In the genomic region with DNA sequence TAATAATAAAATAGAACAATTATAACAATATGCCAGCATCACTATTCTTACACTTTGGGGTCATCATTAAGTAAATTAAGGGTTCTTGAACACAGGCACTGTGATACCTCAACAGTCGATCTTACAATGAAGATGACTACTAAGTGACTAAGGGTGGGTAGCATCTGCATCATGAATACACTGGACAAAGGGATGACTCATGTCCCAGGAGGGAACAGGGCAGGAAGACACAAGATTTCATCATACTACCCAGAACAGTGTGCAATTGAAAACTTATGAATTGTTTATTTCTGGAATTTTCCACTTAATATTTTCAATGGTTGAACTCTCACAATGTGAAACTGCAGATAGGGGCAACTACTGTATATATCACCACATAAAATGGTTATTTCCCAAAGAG, we compare ENCODE assay signal across 11 cellular contexts. TPM values are rescaled to one million over a fixed set of nuclear protein-coding genes. Genes with fewer than 3 reads are reported as not detected.
DNase-seq lines count a peak whose midpoint lies in the region; FAIRE-seq and TF ChIP-seq lines count a peak whose summit lies in the region.
"Had no signal": no experiment of that assay in that cellular context is flagged by ENCODE, and none has a peak within 500 bp of the region (broad histone marks: within the 10 kb centered on the region; RNA-seq: fewer than 3 reads in every experiment).

No MANE protein-coding gene starts in this region.

- H3K9ac ChIP-seq in astrocyte (ENCODE audit: low read length) (no peak overlapping the region), neural progenitor cell (no peak overlapping the region)

- peak; percentile 41 for DNase-seq in AG04449 (ENCODE audit: low read depth, low spot score)
- peak; percentile 98 for DNase-seq in LHCN-M2 (ENCODE audit: low read depth)
- DNase-seq in astrocyte (ENCODE audit: low read depth): peak; percentile 70
- DNase-seq in iris pigment epithelial cell (ENCODE audit: low read depth): peak; percentile 98
- DNase-seq in neural progenitor cell (ENCODE audit: low spot score): no peak
- no peak for DNase-seq in T-helper 9 cell
- no peak for DNase-seq in mucosa of gallbladder (ENCODE audit: low spot score)
- DNase-seq in ecto neural progenitor cell (ENCODE audit: low spot score): no peak
- DNase-seq: activated naive CD8-positive, alpha-beta T cell treated with anti-CD3 and anti-CD28 coated beads for 36 hours; hippocampal formation; NCI-H748 treated with DMSO at 0.1 percent for 48 hours had no signal

- H3K27me3 Mint-ChIP-seq in astrocyte (ENCODE audit: low read depth, unreplicated experiment) (no peaks in the 10 kb centered on the region), neural progenitor cell (ENCODE audit: insufficient read depth, low read depth) (peaks cover 2% of the 10 kb centered on the region)
- H3K27me3 Mint-ChIP-seq: activated naive CD8-positive, alpha-beta T cell treated with anti-CD3 and anti-CD28 coated beads for 36 hours had no signal

- H3K9me3 Mint-ChIP-seq in astrocyte (ENCODE audit: unreplicated experiment) (no peaks in the 10 kb centered on the region), neural progenitor cell (no peaks in the 10 kb centered on the region)
- H3K9me3 Mint-ChIP-seq: activated naive CD8-positive, alpha-beta T cell treated with anti-CD3 and anti-CD28 coated beads for 36 hours had no signal

- H3K4me3 Mint-ChIP-seq in astrocyte (ENCODE audit: unreplicated experiment) (no peak overlapping the region), neural progenitor cell (no peak overlapping the region)
- H3K4me3 Mint-ChIP-seq: activated naive CD8-positive, alpha-beta T cell treated with anti-CD3 and anti-CD28 coated beads for 36 hours had no signal

- H3K9me3 ChIP-seq in astrocyte (ENCODE audit: insufficient read depth, low read depth, low read length): no peaks in the 10 kb centered on the region
- no peaks in the 10 kb centered on the region for H3K9me3 ChIP-seq in neural progenitor cell (ENCODE audit: low read depth)

- no peaks in the 10 kb centered on the region for H4K20me1 ChIP-seq in astrocyte (ENCODE audit: insufficient read depth, low read length)
- H4K20me1 ChIP-seq in neural progenitor cell (ENCODE audit: low read depth): no peaks in the 10 kb centered on the region

- no peaks in the 10 kb centered on the region for H3K4me1 ChIP-seq in astrocyte (ENCODE audit: insufficient read depth, low read length)
- peaks cover 2% of the 10 kb centered on the region for H3K4me1 ChIP-seq in neural progenitor cell

- H3K27ac Mint-ChIP-seq in astrocyte (ENCODE audit: unreplicated experiment) (peak overlapping the region; percentile 92), neural progenitor cell (no peak overlapping the region)
- H3K27ac Mint-ChIP-seq: activated naive CD8-positive, alpha-beta T cell treated with anti-CD3 and anti-CD28 coated beads for 36 hours had no signal

- H3K4me2 ChIP-seq in astrocyte (ENCODE audit: low read length) (peak overlapping the region; percentile 2), neural progenitor cell (no peak overlapping the region)

- H3K27me3 ChIP-seq in astrocyte (ENCODE audit: insufficient read depth, low read length) (no peaks in the 10 kb centered on the region), neural progenitor cell (no peaks in the 10 kb centered on the region)

- TF ChIP-seq CTCF in AG04449 (IDR thresholded peaks at IDR 0.05; ENCODE audit: insufficient read depth, low read length, missing control alignments): no peak
- TF ChIP-seq CTCF in astrocyte (IDR thresholded peaks at IDR 0.05; ENCODE audit: insufficient read depth, low read depth, low read length): no peak
- TF ChIP-seq CTCF in neural progenitor cell (IDR thresholded peaks at IDR 0.05): no peak

- FAIRE-seq in astrocyte (lab: Jason Lieb, UNC): peak; percentile 59

- H3K79me2 ChIP-seq in astrocyte (ENCODE audit: insufficient read depth, low read length): no peaks in the 10 kb centered on the region
- H3K79me2 ChIP-seq in neural progenitor cell (ENCODE audit: low read depth): no peaks in the 10 kb centered on the region

- H3K36me3 Mint-ChIP-seq in astrocyte (ENCODE audit: low read depth, unreplicated experiment) (no peaks in the 10 kb centered on the region), neural progenitor cell (no peaks in the 10 kb centered on the region)
- H3K36me3 Mint-ChIP-seq: activated naive CD8-positive, alpha-beta T cell treated with anti-CD3 and anti-CD28 coated beads for 36 hours had no signal

- POLR2A ChIA-PET in AG04449 (lab: Yijun Ruan, JAX): no interaction called here

- CTCF ChIA-PET in AG04449 (lab: Yijun Ruan, JAX): interaction anchor here (0.9 kb wide), 1 partner anchor 14 kb away, joined by 3 read pairs; no protein-coding TSS in a partner anchor

- H3F3A ChIP-seq in neural progenitor cell (ENCODE audit: low read depth): no peaks in the 10 kb centered on the region

- peaks cover 5% of the 10 kb centered on the region for H3K4me1 Mint-ChIP-seq in astrocyte (ENCODE audit: low read depth, unreplicated experiment)
- peaks cover 3% of the 10 kb centered on the region for H3K4me1 Mint-ChIP-seq in neural progenitor cell

- H2AFZ ChIP-seq in astrocyte (ENCODE audit: low read depth, low read length): no peak overlapping the region
- H2AFZ ChIP-seq in neural progenitor cell (replicated peaks): no peak overlapping the region

- H3K36me3 ChIP-seq in astrocyte (ENCODE audit: insufficient read depth, low read length) (no peaks in the 10 kb centered on the region), neural progenitor cell (no peaks in the 10 kb centered on the region)

- H3K4me3 ChIP-seq in AG04449 (ENCODE audit: low read depth, low read length) (no peak overlapping the region), astrocyte (ENCODE audit: insufficient read depth, low read depth, low read length) (no peak overlapping the region), neural progenitor cell (no peak overlapping the region)

- H3K27ac ChIP-seq in astrocyte (ENCODE audit: low read depth, low read length) (peak overlapping the region; percentile 1), neural progenitor cell (no peak overlapping the region)

RNA-seq across cellular contexts. Expression of a gene that starts 19.7 kb away (rescaled TPM):
- 0.06 TPM in 2 replicates for total RNA-seq in LHCN-M2 (2014; rRNA removed)
- polyA plus RNA-seq in LHCN-M2 (2012): not detected
- not detected in 2 replicates for total RNA-seq in astrocyte
- total RNA-seq in neural progenitor cell (ENCODE audit: low replicate concordance): 4.3 and 5.0 TPM in 2 replicates
- total RNA-seq in mucosa of gallbladder: not detected
- total RNA-seq: activated naive CD8-positive, alpha-beta T cell treated with anti-CD3 and anti-CD28 coated beads for 36 hours had no signal

RNA-seq across cellular contexts. Expression of a gene that starts 19.7 kb away (rescaled TPM):
- total RNA-seq in LHCN-M2 (2014; rRNA removed) (0.19 and 0.34 TPM in 2 replicates), astrocyte (1.5 and 1.9 TPM in 2 replicates), neural progenitor cell (ENCODE audit: low replicate concordance) (4.7 and 25.5 TPM in 2 replicates), mucosa of gallbladder (2.0 TPM)
- polyA plus RNA-seq in LHCN-M2 (2012): not detected
- total RNA-seq: activated naive CD8-positive, alpha-beta T cell treated with anti-CD3 and anti-CD28 coated beads for 36 hours had no signal

Comparison
In these comparisons a context has a peak if more than half of its experiments do, and no peak if none do; other contexts are left out.
1. DNase-seq: peak in AG04449 (single experiment), LHCN-M2 (single experiment), astrocyte (single experiment) and iris pigment epithelial cell (single experiment); none in neural progenitor cell (single experiment), T-helper 9 cell (single experiment), mucosa of gallbladder (single experiment) and ecto neural progenitor cell (single experiment).